ENCODE assay signal across 9 cellular contexts in genomic region chr4:109994415-109994827, GRCh38.
DNase-seq lines count a peak whose midpoint lies in the region; ATAC-seq and TF ChIP-seq lines count a peak whose summit lies in the region.
"Had no signal": no experiment of that assay in that cellular context is flagged by ENCODE, and none has a peak within 500 bp of the region (broad histone marks: within the 10 kb centered on the region; RNA-seq: fewer than 3 reads in every experiment).

No MANE protein-coding gene starts in this region.

- no peak for TF ChIP-seq POLR2A in prostate gland (IDR thresholded peaks at IDR 0.05)

- 40% methylated on average over 4 of the region's 4 CpGs for WGBS in prostate gland

- intact Hi-C loops in prostate gland (cut with DNase I), result no loop called here

- TF ChIP-seq CTCF in prostate gland (IDR thresholded peaks at IDR 0.05) (no peak), omental fat pad (IDR thresholded peaks at IDR 0.05) (no peak)

- H3K4me3 ChIP-seq in prostate gland, result no peak overlapping the region
- H3K4me3 ChIP-seq: thoracic aorta had no signal

- no peaks in the 10 kb centered on the region for H3K9me3 ChIP-seq in prostate gland
- H3K9me3 ChIP-seq: thoracic aorta had no signal

- H3K36me3 ChIP-seq in prostate gland, result no peaks in the 10 kb centered on the region
- H3K36me3 ChIP-seq: thoracic aorta had no signal

- H3K27me3 ChIP-seq in prostate gland (replicated peaks; ENCODE audit: insufficient read depth), result no peaks in the 10 kb centered on the region

- ATAC-seq in HG02623 (IDR thresholded peaks at IDR 0.05; ENCODE audit: unreplicated experiment) (peak; percentile 49), HG03565 (IDR thresholded peaks at IDR 0.05; ENCODE audit: unreplicated experiment) (peak; percentile 59), omental fat pad (ENCODE audit: low FRiP score) (no peak)

- peaks cover 13% of the 10 kb centered on the region for H3K4me1 ChIP-seq in prostate gland (replicated peaks)

- peak overlapping the region; percentile 53 to 73 for H3K27ac ChIP-seq in prostate gland
- H3K27ac ChIP-seq: thoracic aorta had no signal

- DNase-seq in GM19238 (ENCODE audit: insufficient read length, low spot score) (peak; percentile 19), prostate gland (ENCODE audit: low spot score) (peak; percentile 33), omental fat pad (ENCODE audit: low spot score) (no peak), NCI-H187 (lab: John Stamatoyannopoulos, UW) (no peak), COLO829 (ENCODE audit: low spot score) (no peak)
- DNase-seq: activated naive CD4-positive, alpha-beta T cell treated with anti-CD3 and anti-CD28 coated beads, Interleukin-2, amount 10 ng/mL, durations not matched to agents 7 days and 5 days had no signal

Comparison
In these comparisons a context has a peak if more than half of its experiments do, and no peak if none do; other contexts are left out.
1. DNase-seq: peak in GM19238 (single experiment) and prostate gland (single experiment); none in omental fat pad (single experiment), NCI-H187 (0 of 2) and COLO829 (single experiment).